Comparison of ENCODE assay signal across 29 cellular contexts in genomic region chr1:238201992-238202391, GRCh38.
"Had no signal": no experiment of that assay in that cellular context is flagged by ENCODE, and none has a peak within 500 bp of the region (broad histone marks: within the 10 kb centered on the region; RNA-seq: fewer than 3 reads in every experiment).

No MANE protein-coding gene starts in this region.

- FAIRE-seq: urothelium cell line had no signal

- H3K36me3 ChIP-seq: stomach, suprapubic skin, thoracic aorta, thyroid gland, tibial artery, tibial nerve, transverse colon, upper lobe of left lung, upper lobe of right lung, uterus, vagina had no signal

- DNase-seq: stimulated activated CD4-positive, alpha-beta T cell treated with anti-CD3 and anti-CD28 coated beads, Interleukin-2, amount 100 ng/mL, for 48 hours; stimulated activated CD4-positive, alpha-beta T cell treated with anti-CD3 and anti-CD28 coated beads, Interleukin-4, amount 100 ng/mL, for 1 hour; stimulated activated CD4-positive, alpha-beta T cell treated with anti-CD3 and anti-CD28 coated beads, Interleukin-4, amount 100 ng/mL, for 24 hours; stimulated activated CD4-positive, alpha-beta T cell treated with anti-CD3 and anti-CD28 coated beads, Interleukin-4, amount 100 ng/mL, for 4 hours; stimulated activated CD8-positive, alpha-beta memory T cell treated with anti-CD3 and anti-CD28 coated beads, Interleukin-4, amount 100 ng/mL, for 48 hours; stimulated activated naive B cell treated with anti-CD40 and anti-IgM and Interleukin-4, amounts not matched to agents 10 μg/mL and 1 μg/mL and 100 μg/mL, for 72 hours; stimulated activated naive CD4-positive, alpha-beta T cell; stimulated activated naive CD4-positive, alpha-beta T cell treated with Interleukin-2 at 50 U/mL for 16 hours; stimulated activated naive CD8-positive, alpha-beta T cell treated with anti-CD3 and anti-CD28 coated beads, Interleukin-15, amount 100 ng/mL, for 72 hours; stimulated activated naive CD8-positive, alpha-beta T cell treated with anti-CD3 and anti-CD28 coated beads, Interleukin-15, Interleukin-2, amounts not matched to agents 100 U/mL and 50 U/mL, for 24 hours; stomach; substantia nigra; testis; thyroid gland; tibial artery; transverse colon; trophoblast cell; upper lobe of left lung; upper lobe of right lung; uterus had no signal

- H3K36me3 Mint-ChIP-seq: stimulated activated effector memory CD8-positive, alpha-beta T cell treated with anti-CD3 and anti-CD28 coated beads, Interleukin-12 subunit alpha, Interleukin-12 subunit beta, amount 100 ng/mL, for 72 hours; stimulated activated memory B cell treated with anti-CD40 and anti-IgM and Interleukin-4, amounts not matched to agents 10 μg/mL and 1 μg/mL and 100 μg/mL, for 72 hours; stimulated activated naive B cell treated with anti-CD40 and anti-IgM and Interleukin-4, amounts not matched to agents 10 μg/mL and 1 μg/mL and 100 μg/mL, for 72 hours; type B pancreatic cell had no signal

- H3K27me3 ChIP-seq: stomach, suprapubic skin, testis, thyroid gland, tibial artery, tibial nerve, transverse colon, upper lobe of left lung, upper lobe of right lung, uterus, vagina had no signal

- H3K4me3 ChIP-seq: stomach, suprapubic skin, testis, thoracic aorta, thyroid gland, tibial artery, tibial nerve, transverse colon, upper lobe of left lung, upper lobe of right lung, uterus, vagina had no signal

- H3K27ac Mint-ChIP-seq: stimulated activated effector memory CD8-positive, alpha-beta T cell treated with anti-CD3 and anti-CD28 coated beads, Interleukin-12 subunit alpha, Interleukin-12 subunit beta, amount 100 ng/mL, for 72 hours; stimulated activated memory B cell treated with anti-CD40 and anti-IgM and Interleukin-4, amounts not matched to agents 10 μg/mL and 1 μg/mL and 100 μg/mL, for 72 hours; stimulated activated naive B cell treated with anti-CD40 and anti-IgM and Interleukin-4, amounts not matched to agents 10 μg/mL and 1 μg/mL and 100 μg/mL, for 72 hours; stimulated activated naive CD8-positive, alpha-beta T cell treated with anti-CD3 and anti-CD28 coated beads, Interleukin-15, amount 100 ng/mL, for 72 hours; stimulated activated naive CD8-positive, alpha-beta T cell treated with anti-CD3 and anti-CD28 coated beads, Interleukin-15, Interleukin-2, amounts not matched to agents 100 ng/mL and 50 ng/mL, for 24 hours; type B pancreatic cell had no signal

- H3K27ac ChIP-seq: stomach, suprapubic skin, testis, thoracic aorta, thyroid gland, tibial artery, tibial nerve, transverse colon, upper lobe of left lung, upper lobe of right lung, uterus, vagina had no signal

- ATAC-seq: stimulated activated effector memory CD8-positive, alpha-beta T cell treated with anti-CD3 and anti-CD28 coated beads, Interleukin-12 subunit alpha, Interleukin-12 subunit beta, amount 100 ng/mL, for 72 hours; stimulated activated memory B cell treated with anti-CD40 and anti-IgM and Interleukin-4, amounts not matched to agents 10 μg/mL and 1 μg/mL and 100 μg/mL, for 72 hours; stimulated activated naive B cell treated with anti-CD40 and anti-IgM and Interleukin-4, amounts not matched to agents 10 μg/mL and 1 μg/mL and 100 μg/mL, for 72 hours; stimulated activated naive CD8-positive, alpha-beta T cell treated with anti-CD3 and anti-CD28 coated beads, Interleukin-15, amount 100 ng/mL, for 72 hours; stimulated activated naive CD8-positive, alpha-beta T cell treated with anti-CD3 and anti-CD28 coated beads, Interleukin-15, Interleukin-2, amounts not matched to agents 100 U/mL and 50 U/mL, for 24 hours; upper lobe of right lung had no signal

- H3K9me3 ChIP-seq: suprapubic skin, testis, thoracic aorta, thyroid gland, tibial artery, transverse colon, upper lobe of left lung, upper lobe of right lung, uterus, vagina had no signal

- H3K4me1 ChIP-seq: stomach, suprapubic skin, testis, thyroid gland, tibial artery, tibial nerve, transverse colon, upper lobe of left lung, upper lobe of right lung, uterus, vagina had no signal

- H3K4me1 Mint-ChIP-seq: stimulated activated effector memory CD8-positive, alpha-beta T cell treated with anti-CD3 and anti-CD28 coated beads, Interleukin-12 subunit alpha, Interleukin-12 subunit beta, amount 100 ng/mL, for 72 hours; stimulated activated memory B cell treated with anti-CD40 and anti-IgM and Interleukin-4, amounts not matched to agents 10 μg/mL and 1 μg/mL and 100 μg/mL, for 72 hours; stimulated activated naive B cell treated with anti-CD40 and anti-IgM and Interleukin-4, amounts not matched to agents 10 μg/mL and 1 μg/mL and 100 μg/mL, for 72 hours; stimulated activated naive CD8-positive, alpha-beta T cell treated with anti-CD3 and anti-CD28 coated beads, Interleukin-15, amount 100 ng/mL, for 72 hours had no signal

- H3K9me3 Mint-ChIP-seq: type B pancreatic cell had no signal

- H3K4me3 Mint-ChIP-seq: stimulated activated effector memory CD8-positive, alpha-beta T cell treated with anti-CD3 and anti-CD28 coated beads, Interleukin-12 subunit alpha, Interleukin-12 subunit beta, amount 100 ng/mL, for 72 hours; stimulated activated memory B cell treated with anti-CD40 and anti-IgM and Interleukin-4, amounts not matched to agents 10 μg/mL and 1 μg/mL and 100 μg/mL, for 72 hours; stimulated activated naive B cell treated with anti-CD40 and anti-IgM and Interleukin-4, amounts not matched to agents 10 μg/mL and 1 μg/mL and 100 μg/mL, for 72 hours; stimulated activated naive CD8-positive, alpha-beta T cell treated with anti-CD3 and anti-CD28 coated beads, Interleukin-15, amount 100 ng/mL, for 72 hours; stimulated activated naive CD8-positive, alpha-beta T cell treated with anti-CD3 and anti-CD28 coated beads, Interleukin-15, Interleukin-2, amounts not matched to agents 100 ng/mL and 50 ng/mL, for 24 hours; type B pancreatic cell had no signal

- H3K27me3 Mint-ChIP-seq: stimulated activated memory B cell treated with anti-CD40 and anti-IgM and Interleukin-4, amounts not matched to agents 10 μg/mL and 1 μg/mL and 100 μg/mL, for 72 hours; stimulated activated naive B cell treated with anti-CD40 and anti-IgM and Interleukin-4, amounts not matched to agents 10 μg/mL and 1 μg/mL and 100 μg/mL, for 72 hours; stimulated activated naive CD8-positive, alpha-beta T cell treated with anti-CD3 and anti-CD28 coated beads, Interleukin-15, amount 100 ng/mL, for 72 hours; stimulated activated naive CD8-positive, alpha-beta T cell treated with anti-CD3 and anti-CD28 coated beads, Interleukin-15, Interleukin-2, amounts not matched to agents 100 ng/mL and 50 ng/mL, for 24 hours had no signal
